Comparison of ENCODE assay signal across 2 cellular contexts in genomic region chr5:172630961-172631360, GRCh38.
TF ChIP-seq lines count a peak whose summit lies in the region.

No MANE protein-coding gene starts in this region.

TF ChIP-seq in SK-N-SH treated with all-trans-retinoic acid at 6 μM for 48 hours, 23 proteins besides CTCF, POLR2A, EP300 and RAD21 (continued from another document):
- TF ChIP-seq POU6F1 (CRISPR knock-in tag; IDR thresholded peaks at IDR 0.05; ENCODE audit: borderline replicate concordance, low read depth): no peak
- TF ChIP-seq ZFP30 (CRISPR knock-in tag; IDR thresholded peaks at IDR 0.05): no peak
- no peak for TF ChIP-seq PPARA (CRISPR knock-in tag; IDR thresholded peaks at IDR 0.05; ENCODE audit: borderline replicate concordance)
- no peak for TF ChIP-seq TOX (CRISPR knock-in tag; IDR thresholded peaks at IDR 0.05; ENCODE audit: borderline replicate concordance)
- no peak for TF ChIP-seq TSHZ2 (CRISPR knock-in tag; IDR thresholded peaks at IDR 0.05)
- TF ChIP-seq PATZ1 (CRISPR knock-in tag; IDR thresholded peaks at IDR 0.05; ENCODE audit: borderline replicate concordance): no peak
- TF ChIP-seq CSRNP3 (CRISPR knock-in tag; IDR thresholded peaks at IDR 0.05): no peak
- no peak for TF ChIP-seq CSDC2 (CRISPR knock-in tag; IDR thresholded peaks at IDR 0.05)
- no peak for TF ChIP-seq TCF4 (CRISPR knock-in tag; IDR thresholded peaks at IDR 0.05; ENCODE audit: borderline replicate concordance)
- no peak for TF ChIP-seq BACH2 (CRISPR knock-in tag; IDR thresholded peaks at IDR 0.05; ENCODE audit: borderline replicate concordance)

TF ChIP-seq in SK-N-SH, 30 proteins besides CTCF, POLR2A, EP300 and RAD21 (continued from another document):
- TF ChIP-seq REST (IDR thresholded peaks at IDR 0.05; ENCODE audit: low read depth, low read length) (no peak), EZH2phosphoT487 (IDR thresholded peaks at IDR 0.05; ENCODE audit: borderline replicate concordance, low read depth) (no peak), RCOR1 (IDR thresholded peaks at IDR 0.05; ENCODE audit: low read length) (no peak), PBX3 (IDR thresholded peaks at IDR 0.05) (no peak), FOXJ3 (CRISPR knock-in tag; IDR thresholded peaks at IDR 0.05) (no peak), TEAD4 (IDR thresholded peaks at IDR 0.05; ENCODE audit: borderline replicate concordance, insufficient read depth) (no peak), TCF12 (IDR thresholded peaks at IDR 0.05) (no peak), NRF1 (IDR thresholded peaks at IDR 0.05; ENCODE audit: low read depth, low read length) (no peak), ELF1 (IDR thresholded peaks at IDR 0.05) (no peak)
